24 cellular contexts compared by ENCODE assay signal in the genomic region with DNA sequence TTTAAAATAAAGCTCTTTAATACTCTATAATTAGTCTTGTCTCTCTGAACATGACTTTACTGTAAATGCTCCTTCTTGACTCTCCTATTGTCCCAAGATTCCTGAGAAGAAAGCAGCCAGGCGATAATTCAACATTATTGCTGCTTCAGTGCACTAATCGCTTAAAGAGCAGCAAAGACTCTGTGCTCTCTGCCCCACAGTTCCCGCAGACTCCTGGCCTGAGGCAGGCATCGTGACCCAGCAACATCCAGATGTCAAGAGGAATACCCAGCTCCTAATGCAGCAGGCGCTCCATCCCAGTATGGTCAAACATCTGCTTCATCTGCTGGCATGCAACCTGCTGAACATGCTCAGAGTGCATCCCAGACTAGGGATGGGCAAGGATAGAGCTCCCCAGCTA.
A peak's percentile ranks its signal among the peaks of the same experiment; 100 is the strongest.
DNase-seq lines count a peak whose midpoint lies in the region; TF ChIP-seq lines count a peak whose summit lies in the region.
"Had no signal": no experiment of that assay in that cellular context is flagged by ENCODE, and none has a peak within 500 bp of the region (broad histone marks: within the 10 kb centered on the region; RNA-seq: fewer than 3 reads in every experiment).

No MANE protein-coding gene starts in this region.

- no peak overlapping the region for H4K8ac ChIP-seq in neuronal stem cell (ENCODE audit: low read depth, low read length)

- no peaks in the 10 kb centered on the region for H3K36me3 ChIP-seq in HEK293 (ENCODE audit: control insufficient read depth in 2 of 2, insufficient read depth in 1 of 2, low read length in 2 of 2)
- H3K36me3 ChIP-seq in endodermal cell (ENCODE audit: control insufficient read depth, insufficient read depth, low read length): no peaks in the 10 kb centered on the region
- no peaks in the 10 kb centered on the region for H3K36me3 ChIP-seq in neuronal stem cell (replicated peaks in 1 of 2; ENCODE audit: control insufficient read depth in 2 of 2, insufficient read depth in 2 of 2, low read length in 2 of 2)
- H3K36me3 ChIP-seq: lower lobe of right lung had no signal

- H3K4me1 ChIP-seq in HEK293 (ENCODE audit: control insufficient read depth, insufficient read depth, low read length) (peaks cover 4% of the 10 kb centered on the region; the same call in 1 of the 2 replicates), endodermal cell (ENCODE audit: control insufficient read depth, insufficient read depth, low read length) (peaks cover 9% of the 10 kb centered on the region), neuronal stem cell (ENCODE audit: control insufficient read depth in 2 of 2, insufficient read depth in 1 of 2, low read depth in 1 of 2, low read length in 2 of 2) (peaks cover 16 to 24% of the 10 kb centered on the region in 2 donors)
- H3K4me1 ChIP-seq: lower lobe of right lung, testis had no signal

- H3K27ac ChIP-seq in HEK293 (ENCODE audit: extremely low read depth, low read depth, low read length) (no peak overlapping the region), endodermal cell (ENCODE audit: low read depth, low read length) (no peak overlapping the region), neuronal stem cell (replicated peaks; ENCODE audit: low read length) (peak overlapping the region; percentile 34)
- H3K27ac ChIP-seq: dorsolateral prefrontal cortex, KMS-11, lower lobe of right lung, testis had no signal

- H3K9ac ChIP-seq in endodermal cell (ENCODE audit: extremely low read depth, low read length, poor library complexity, severe bottlenecking) (peak overlapping the region; percentile 18), neuronal stem cell (ENCODE audit: low read depth, low read length, poor library complexity) (no peak overlapping the region)
- H3K9ac ChIP-seq: KMS-11 had no signal

- TF ChIP-seq CTCF in HEK293 (tag by site-specific recombination; IDR thresholded peaks at IDR 0.05) (no peak), endodermal cell (conservative IDR thresholded peaks at IDR 0.05) (no peak)

- no peak overlapping the region for H3K4ac ChIP-seq in neuronal stem cell (ENCODE audit: low read length)

- H3K79me1 ChIP-seq in neuronal stem cell (ENCODE audit: low read depth, low read length): no peaks in the 10 kb centered on the region

- H3K27me3 ChIP-seq in endodermal cell (ENCODE audit: control insufficient read depth, insufficient read depth, low read length, poor library complexity, severe bottlenecking) (no peaks in the 10 kb centered on the region), neuronal stem cell (ENCODE audit: control insufficient read depth in 3 of 3, insufficient read depth in 3 of 3, low read depth in 1 of 3, low read length in 3 of 3) (no peaks in the 10 kb centered on the region)
- H3K27me3 ChIP-seq: testis had no signal

- no peak overlapping the region for H2AK5ac ChIP-seq in neuronal stem cell (ENCODE audit: low read depth, low read length)

- no peak overlapping the region for H3K23ac ChIP-seq in neuronal stem cell (ENCODE audit: low read depth, low read length, poor library complexity)

- no peak overlapping the region for H2BK120ac ChIP-seq in neuronal stem cell (ENCODE audit: low read depth, low read length)

- no peaks in the 10 kb centered on the region for H3K27me3 Mint-ChIP-seq in endodermal cell (ENCODE audit: insufficient read depth)
- H3K27me3 Mint-ChIP-seq: activated CD4-positive, alpha-beta T cell treated with anti-CD3 and anti-CD28 coated beads for 36 hours; CD4-positive, CD25-positive, alpha-beta regulatory T cell; natural killer cell treated with Interleukin-12 subunit alpha and Interleukin-12 subunit beta and Interleukin-15 and Interleukin-18, amount 100 ng/mL, for 72 hours; T-helper 17 cell had no signal

- H3K4me2 ChIP-seq in neuronal stem cell (ENCODE audit: insufficient read depth, low read length, poor library complexity, severe bottlenecking): no peak overlapping the region
- H3K4me2 ChIP-seq: KMS-11 had no signal

- H3K4me3 ChIP-seq in HEK293 (ENCODE audit: low read depth, low read length): no peak overlapping the region
- H3K4me3 ChIP-seq in endodermal cell (ENCODE audit: low read length): no peak overlapping the region
- no peak overlapping the region for H3K4me3 ChIP-seq in neuronal stem cell (ENCODE audit: low read length in 2 of 2)
- H3K4me3 ChIP-seq: dorsolateral prefrontal cortex, GM12878, lower lobe of right lung, testis had no signal

- POLR2A ChIA-PET in HEK293 (lab: Yijun Ruan, JAX): no interaction called here

- no peak overlapping the region for H4K91ac ChIP-seq in neuronal stem cell (ENCODE audit: low read depth, low read length, poor library complexity)

- no peak overlapping the region for H2BK12ac ChIP-seq in neuronal stem cell (ENCODE audit: low read length)

- H3K18ac ChIP-seq in neuronal stem cell (ENCODE audit: low read length): no peak overlapping the region

- DNase-seq in NCI-H82 treated with DMSO at 0.1 percent for 48 hours (lab: John Stamatoyannopoulos, UW; ENCODE audit: unreplicated experiment) (peak; percentile 30), endodermal cell (peak; percentile 43), neuronal stem cell (ENCODE audit: low spot score) (peak; percentile 85), H4 (ENCODE audit: low spot score) (no peak), MV-4-11 (lab: John Stamatoyannopoulos, UW) (no peak), NCI-H748 (lab: John Stamatoyannopoulos, UW; ENCODE audit: unreplicated experiment) (no peak)
- DNase-seq: activated CD4-positive, alpha-beta T cell treated with anti-CD3 and anti-CD28 coated beads for 36 hours; activated CD8-positive, alpha-beta memory T cell treated with anti-CD3 and anti-CD28 coated beads for 24 hours; activated gamma-delta T cell; CD4-positive, CD25-positive, alpha-beta regulatory T cell; cerebellar nuclear complex; dorsolateral prefrontal cortex; lower lobe of right lung; NCI-H1436; NCI-H2171; NCI-H526 treated with DMSO at 0.1 percent for 48 hours; stimulated activated naive CD8-positive, alpha-beta T cell treated with anti-CD3 and anti-CD28 coated beads, Interleukin-15, Interleukin-2, amounts not matched to agents 100 U/mL and 50 U/mL, for 24 hours; T-helper 17 cell; testis had no signal

- no peak overlapping the region for H3K4me3 Mint-ChIP-seq in endodermal cell
- H3K4me3 Mint-ChIP-seq: activated CD4-positive, alpha-beta T cell treated with anti-CD3 and anti-CD28 coated beads for 36 hours; CD4-positive, CD25-positive, alpha-beta regulatory T cell; natural killer cell treated with Interleukin-12 subunit alpha and Interleukin-12 subunit beta and Interleukin-15 and Interleukin-18, amount 100 ng/mL, for 72 hours; T-helper 17 cell had no signal

- no peak overlapping the region for H2AFZ ChIP-seq in neuronal stem cell (ENCODE audit: low read length)

- CTCF ChIA-PET in HEK293 (lab: Yijun Ruan, JAX): no interaction called here

- no peak overlapping the region for H2BK15ac ChIP-seq in neuronal stem cell (ENCODE audit: low read length)

- no peaks in the 10 kb centered on the region for H3K36me3 Mint-ChIP-seq in endodermal cell (ENCODE audit: low read depth)
- H3K36me3 Mint-ChIP-seq: CD4-positive, CD25-positive, alpha-beta regulatory T cell; natural killer cell treated with Interleukin-12 subunit alpha and Interleukin-12 subunit beta and Interleukin-15 and Interleukin-18, amount 100 ng/mL, for 72 hours had no signal

- no peaks in the 10 kb centered on the region for H3K9me3 Mint-ChIP-seq in endodermal cell

- no peaks in the 10 kb centered on the region for H3K4me1 Mint-ChIP-seq in endodermal cell
- H3K4me1 Mint-ChIP-seq: activated CD4-positive, alpha-beta T cell treated with anti-CD3 and anti-CD28 coated beads for 36 hours; CD4-positive, CD25-positive, alpha-beta regulatory T cell; T-helper 17 cell had no signal

- H3K27ac Mint-ChIP-seq in endodermal cell: no peak overlapping the region
- H3K27ac Mint-ChIP-seq: activated CD4-positive, alpha-beta T cell treated with anti-CD3 and anti-CD28 coated beads for 36 hours; CD4-positive, CD25-positive, alpha-beta regulatory T cell; natural killer cell treated with Interleukin-12 subunit alpha and Interleukin-12 subunit beta and Interleukin-15 and Interleukin-18, amount 100 ng/mL, for 72 hours; progenitor cell of endocrine pancreas; T-helper 17 cell had no signal

- H3K14ac ChIP-seq in neuronal stem cell (ENCODE audit: low read length): no peak overlapping the region

- WGBS in endodermal cell (ENCODE audit: insufficient coverage in 1 of 2, insufficient read length in 1 of 2), 2 experiments: 69 to 75% methylated on average over 5 of the region's 5 CpGs
- no CpG with 5 or more reads among the region's 5 CpGs for WGBS in neuronal stem cell (ENCODE audit: extremely low coverage in 2 of 2, insufficient read length in 2 of 2, insufficient replicate concordance in 1 of 2), 2 donors

- no peak overlapping the region for H2BK5ac ChIP-seq in neuronal stem cell (ENCODE audit: low read length)

- no peaks in the 10 kb centered on the region for H3K9me3 ChIP-seq in HEK293 (ENCODE audit: control insufficient read depth, insufficient read depth, low read depth, low read length)
- no peaks in the 10 kb centered on the region for H3K9me3 ChIP-seq in endodermal cell (ENCODE audit: control insufficient read depth, low read length)
- no peaks in the 10 kb centered on the region for H3K9me3 ChIP-seq in neuronal stem cell (replicated peaks in 1 of 2; ENCODE audit: control insufficient read depth in 2 of 2, insufficient read depth in 1 of 2, low read depth in 1 of 2, low read length in 2 of 2)
- H3K9me3 ChIP-seq: lower lobe of right lung, testis had no signal

TF ChIP-seq in HEK293, 187 proteins besides CTCF, POLR2A, EP300 and RAD21 (continues in another document):
- TF ChIP-seq PRDM6 (tag by site-specific recombination; IDR thresholded peaks at IDR 0.05) (0 out of 2 replicates have a peak, but pooled peaks have one; percentile 2), IKZF3 (tag by site-specific recombination; IDR thresholded peaks at IDR 0.05) (peak; percentile 20; the same call in 1 of the 2 replicates), ZNF132 (tag by site-specific recombination; IDR thresholded peaks at IDR 0.05; ENCODE audit: borderline replicate concordance) (no peak), ZNF10 (tag by site-specific recombination; IDR thresholded peaks at IDR 0.05) (no peak), FEZF1 (tag by site-specific recombination; IDR thresholded peaks at IDR 0.05) (peak; percentile 42; the same call in 1 of the 2 replicates)

Comparison
In these comparisons a context has a peak if more than half of its experiments do, and no peak if none do; other contexts are left out.
1. DNase-seq: peak in NCI-H82 treated with DMSO at 0.1 percent for 48 hours (single experiment), endodermal cell (single experiment) and neuronal stem cell (single experiment); none in H4 (single experiment), MV-4-11 (single experiment) and NCI-H748 (single experiment).